22 cellular contexts compared by ENCODE assay signal in genomic region chr19:53813996-53814395, GRCh38. TPM values are rescaled to one million over a fixed set of nuclear protein-coding genes. Genes with fewer than 3 reads are reported as not detected.
DNase-seq lines count a peak whose midpoint lies in the region; ATAC-seq and TF ChIP-seq lines count a peak whose summit lies in the region.
"Had no signal": no experiment of that assay in that cellular context is flagged by ENCODE, and none has a peak within 500 bp of the region (broad histone marks: within the 10 kb centered on the region; RNA-seq: fewer than 3 reads in every experiment).

No MANE protein-coding gene starts in this region.

- no peak overlapping the region for H3K27ac Mint-ChIP-seq in activated T-helper 2 cell treated with anti-CD3 and anti-CD28 coated beads, Interferon-gamma antibody, Interleukin-2, Interleukin-4, amounts not matched to agents 10 μg/mL and 5 μg/mL and 100 μg/mL, durations not matched to agents 14 hours and 24 hours and 36 hours
- H3K27ac Mint-ChIP-seq: activated T-cell treated with anti-CD3 and anti-CD28 coated beads, Interleukin-2, amount 50 U/mL, for 24 hours; CD4-positive, alpha-beta T cell; stimulated activated naive B cell treated with anti-CD40 and anti-IgM and Interleukin-4, amounts not matched to agents 10 μg/mL and 1 μg/mL and 100 μg/mL, for 72 hours had no signal

- no peaks in the 10 kb centered on the region for H3K9me3 ChIP-seq in lower lobe of right lung
- H3K9me3 ChIP-seq: ascending aorta, thoracic aorta, vagina had no signal

- no peak for ATAC-seq in lower lobe of right lung
- ATAC-seq: stimulated activated naive B cell treated with anti-CD40 and anti-IgM and Interleukin-4, amounts not matched to agents 10 μg/mL and 1 μg/mL and 100 μg/mL, for 72 hours had no signal

- intact Hi-C loops in activated T-helper 2 cell treated with anti-CD3 and anti-CD28 coated beads, Interferon-gamma antibody, Interleukin-2, Interleukin-4, amounts not matched to agents 10 μg/mL and 5 μg/mL and 100 μg/mL, durations not matched to agents 14 hours and 24 hours and 36 hours (cut with micrococcal nuclease), result no loop called here
- intact Hi-C loops in lower lobe of right lung (cut with DNase I), result no loop called here

- DNase-seq in Daoy (ENCODE audit: low read depth) (peak; percentile 37), HS-5 (ENCODE audit: low read depth) (peak; percentile 67), RKO (ENCODE audit: low spot score) (peak; percentile 90), kidney tubule cell (ENCODE audit: low spot score) (peak; percentile 12), KBM-7 (no peak), lower lobe of right lung (no peak)
- no peak for DNase-seq in activated CD8-positive, alpha-beta memory T cell treated with anti-CD3 and anti-CD28 coated beads, Interleukin-2, amount 50 U/mL, for 4 hours
- no peak for DNase-seq in activated T-helper 2 cell treated with anti-CD3 and anti-CD28 coated beads, Interferon-gamma antibody, Interleukin-2, Interleukin-4, amounts not matched to agents 10 μg/mL and 5 μg/mL and 100 μg/mL, durations not matched to agents 14 hours and 24 hours and 36 hours (ENCODE audit: low spot score)
- DNase-seq: activated CD4-positive, alpha-beta T cell treated with anti-CD3 and anti-CD28 coated beads for 1 hour; activated naive CD4-positive, alpha-beta T cell treated with anti-CD3 and anti-CD28 coated beads, Interleukin-2, amount 50 U/mL, for 16 hours; activated T-cell treated with anti-CD3 and anti-CD28 coated beads, Interleukin-2, amount 50 U/mL, for 24 hours; CD4-positive, alpha-beta T cell; hypothalamus; NCI-H146; NCI-H524 treated with DMSO at 0.1 percent for 48 hours; SHP77; stimulated activated CD4-positive, alpha-beta T cell treated with anti-CD3 and anti-CD28 coated beads, Interleukin-1b, Interleukin-23, amount 100 ng/mL, for 48 hours; stimulated activated naive B cell treated with anti-CD40 and anti-IgM and Interleukin-4, amounts not matched to agents 10 μg/mL and 1 μg/mL and 100 μg/mL, for 72 hours had no signal

- H3K4me3 ChIP-seq in lower lobe of right lung, result no peak overlapping the region
- H3K4me3 ChIP-seq: ascending aorta, skin epidermis, thoracic aorta, vagina had no signal

- no peak overlapping the region for H3K27ac ChIP-seq in lower lobe of right lung
- H3K27ac ChIP-seq: ascending aorta, skin epidermis, thoracic aorta, vagina had no signal

- no peaks in the 10 kb centered on the region for H3K27me3 Mint-ChIP-seq in activated T-helper 2 cell treated with anti-CD3 and anti-CD28 coated beads, Interferon-gamma antibody, Interleukin-2, Interleukin-4, amounts not matched to agents 10 μg/mL and 5 μg/mL and 100 μg/mL, durations not matched to agents 14 hours and 24 hours and 36 hours (ENCODE audit: low read depth)
- H3K27me3 Mint-ChIP-seq: activated T-cell treated with anti-CD3 and anti-CD28 coated beads, Interleukin-2, amount 50 U/mL, for 24 hours; CD4-positive, alpha-beta T cell; stimulated activated naive B cell treated with anti-CD40 and anti-IgM and Interleukin-4, amounts not matched to agents 10 μg/mL and 1 μg/mL and 100 μg/mL, for 72 hours had no signal

- no peaks in the 10 kb centered on the region for H3K27me3 ChIP-seq in lower lobe of right lung (ENCODE audit: low read depth)
- H3K27me3 ChIP-seq: ascending aorta, vagina had no signal

- no peak for TF ChIP-seq CTCF in lower lobe of right lung (IDR thresholded peaks at IDR 0.05)

- H3K36me3 Mint-ChIP-seq in activated T-helper 2 cell treated with anti-CD3 and anti-CD28 coated beads, Interferon-gamma antibody, Interleukin-2, Interleukin-4, amounts not matched to agents 10 μg/mL and 5 μg/mL and 100 μg/mL, durations not matched to agents 14 hours and 24 hours and 36 hours (ENCODE audit: low read depth), result no peaks in the 10 kb centered on the region
- H3K36me3 Mint-ChIP-seq: stimulated activated naive B cell treated with anti-CD40 and anti-IgM and Interleukin-4, amounts not matched to agents 10 μg/mL and 1 μg/mL and 100 μg/mL, for 72 hours had no signal

- H3K9me3 Mint-ChIP-seq in activated T-helper 2 cell treated with anti-CD3 and anti-CD28 coated beads, Interferon-gamma antibody, Interleukin-2, Interleukin-4, amounts not matched to agents 10 μg/mL and 5 μg/mL and 100 μg/mL, durations not matched to agents 14 hours and 24 hours and 36 hours, result no peaks in the 10 kb centered on the region
- H3K9me3 Mint-ChIP-seq: activated T-cell treated with anti-CD3 and anti-CD28 coated beads, Interleukin-2, amount 50 U/mL, for 24 hours; CD4-positive, alpha-beta T cell; stimulated activated naive B cell treated with anti-CD40 and anti-IgM and Interleukin-4, amounts not matched to agents 10 μg/mL and 1 μg/mL and 100 μg/mL, for 72 hours had no signal

- no peaks in the 10 kb centered on the region for H3K4me1 ChIP-seq in lower lobe of right lung
- H3K4me1 ChIP-seq: ascending aorta, vagina had no signal

- H3K4me3 Mint-ChIP-seq in activated T-helper 2 cell treated with anti-CD3 and anti-CD28 coated beads, Interferon-gamma antibody, Interleukin-2, Interleukin-4, amounts not matched to agents 10 μg/mL and 5 μg/mL and 100 μg/mL, durations not matched to agents 14 hours and 24 hours and 36 hours (ENCODE audit: low read depth), result no peak overlapping the region
- H3K4me3 Mint-ChIP-seq: activated T-cell treated with anti-CD3 and anti-CD28 coated beads, Interleukin-2, amount 50 U/mL, for 24 hours; CD4-positive, alpha-beta T cell; stimulated activated naive B cell treated with anti-CD40 and anti-IgM and Interleukin-4, amounts not matched to agents 10 μg/mL and 1 μg/mL and 100 μg/mL, for 72 hours had no signal

- in situ Hi-C loops in KBM-7 (cut with MboI; ENCODE audit: low pct_unique_long_range_greater_than_20kb, low sequenced_read_pairs), result no loop called here

- H3K36me3 ChIP-seq in lower lobe of right lung, result no peaks in the 10 kb centered on the region
- H3K36me3 ChIP-seq: ascending aorta, thoracic aorta, vagina had no signal

- no peaks in the 10 kb centered on the region for H3K4me1 Mint-ChIP-seq in activated T-helper 2 cell treated with anti-CD3 and anti-CD28 coated beads, Interferon-gamma antibody, Interleukin-2, Interleukin-4, amounts not matched to agents 10 μg/mL and 5 μg/mL and 100 μg/mL, durations not matched to agents 14 hours and 24 hours and 36 hours (ENCODE audit: low read depth)
- H3K4me1 Mint-ChIP-seq: stimulated activated naive B cell treated with anti-CD40 and anti-IgM and Interleukin-4, amounts not matched to agents 10 μg/mL and 1 μg/mL and 100 μg/mL, for 72 hours had no signal

RNA-seq across cellular contexts. Expression of gene NLRP12, which starts 10.1 kb away (rescaled TPM):
- total RNA-seq in Daoy (2014; rRNA removed; shearing (Covaris generic)), result not detected in 2 replicates
- not detected in 2 replicates for total RNA-seq in activated T-helper 2 cell treated with anti-CD3 and anti-CD28 coated beads, Interferon-gamma antibody, Interleukin-2, Interleukin-4, amounts not matched to agents 10 μg/mL and 5 μg/mL and 100 μg/mL, durations not matched to agents 14 hours and 24 hours and 36 hours
- total RNA-seq in lower lobe of right lung, result 6.8 TPM
- total RNA-seq: ascending aorta had no signal

RNA-seq across cellular contexts. Expression of gene MYADM, which starts 53.7 kb away (rescaled TPM):
- total RNA-seq in Daoy (2014; rRNA removed; shearing (Covaris generic)), result 11.2 and 19.0 TPM in 2 replicates
- 96.3 and 102 TPM in 2 replicates for total RNA-seq in activated T-helper 2 cell treated with anti-CD3 and anti-CD28 coated beads, Interferon-gamma antibody, Interleukin-2, Interleukin-4, amounts not matched to agents 10 μg/mL and 5 μg/mL and 100 μg/mL, durations not matched to agents 14 hours and 24 hours and 36 hours
- 126 TPM for total RNA-seq in lower lobe of right lung

Comparison
In these comparisons a context has a peak if more than half of its experiments do, and no peak if none do; other contexts are left out.
1. DNase-seq: peak in Daoy (single experiment), HS-5 (single experiment), RKO (single experiment) and kidney tubule cell (single experiment); none in activated CD8-positive, alpha-beta memory T cell treated with anti-CD3 and anti-CD28 coated beads, Interleukin-2, amount 50 U/mL, for 4 hours (single experiment), activated T-helper 2 cell treated with anti-CD3 and anti-CD28 coated beads, Interferon-gamma antibody, Interleukin-2, Interleukin-4, amounts not matched to agents 10 μg/mL and 5 μg/mL and 100 μg/mL, durations not matched to agents 14 hours and 24 hours and 36 hours (single experiment), KBM-7 (single experiment) and lower lobe of right lung (single experiment).